In the genomic region with DNA sequence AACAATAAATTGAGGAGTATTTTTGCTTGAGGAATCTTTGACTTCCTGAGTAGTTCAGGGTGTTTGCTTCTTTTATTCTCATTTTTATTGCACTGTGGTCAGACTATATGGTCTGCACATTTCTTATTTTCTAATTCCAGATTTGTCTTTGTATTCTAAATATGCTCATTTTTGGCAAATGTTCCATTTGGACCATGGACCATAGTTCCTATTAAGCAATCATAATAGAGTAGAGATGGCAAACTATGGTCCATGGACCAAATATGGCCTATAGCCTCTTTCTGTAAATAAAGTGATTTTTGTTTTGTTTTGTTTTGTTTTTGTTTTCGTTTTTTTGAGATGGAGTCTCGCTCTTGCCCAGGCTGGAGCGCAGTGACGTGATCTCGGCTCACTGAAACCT, we compare ENCODE assay signal across 19 cellular contexts. TPM values are rescaled to one million over a fixed set of nuclear protein-coding genes. Genes with fewer than 3 reads are reported as not detected.
A peak's percentile ranks its signal among the peaks of the same experiment; 100 is the strongest.
DNase-seq lines count a peak whose midpoint lies in the region; ATAC-seq and TF ChIP-seq lines count a peak whose summit lies in the region.
"Had no signal": no experiment of that assay in that cellular context is flagged by ENCODE, and none has a peak within 500 bp of the region (broad histone marks: within the 10 kb centered on the region; RNA-seq: fewer than 3 reads in every experiment).

No MANE protein-coding gene starts in this region.

- no peaks in the 10 kb centered on the region for H3K9me3 ChIP-seq in IMR-90 (ENCODE audit: control insufficient read depth, insufficient read depth, low read length)
- no peaks in the 10 kb centered on the region for H3K9me3 ChIP-seq in mucosa of rectum (ENCODE audit: control insufficient read depth in 2 of 2, low read length in 2 of 2)
- H3K9me3 ChIP-seq in vagina = no peaks in the 10 kb centered on the region
- H3K9me3 ChIP-seq in HAP-1 = no peaks in the 10 kb centered on the region
- H3K9me3 ChIP-seq: BLaER1, ovary, sigmoid colon had no signal

- no CpG with 5 or more reads among the region's 5 CpGs for WGBS in IMR-90 (ENCODE audit: extremely low coverage in 2 of 2, insufficient read length in 1 of 2), 2 experiments

- dilution Hi-C loops in IMR-90 (cut with HindIII; ENCODE audit: low sequenced_read_pairs, unreplicated experiment) = no loop called here

- H3K4me3 Mint-ChIP-seq in activated CD4-positive, alpha-beta T cell treated with anti-CD3 and anti-CD28 coated beads for 36 hours = no peak overlapping the region
- H3K4me3 Mint-ChIP-seq: stimulated activated naive CD8-positive, alpha-beta T cell treated with anti-CD3 and anti-CD28 coated beads, Interleukin-15, amount 100 ng/mL, for 72 hours had no signal

- H3K79me1 ChIP-seq in IMR-90 (ENCODE audit: low read depth in 1 of 2, low read length in 2 of 2) = peaks cover 11 to 61% of the 10 kb centered on the region in 2 experiments; a peak in 3 of 4 replicates

- no peak overlapping the region for H3K27ac ChIP-seq in IMR-90 (ENCODE audit: insufficient read depth, low read length)
- peak overlapping the region in 1 of 2 donors; percentile 92 for H3K27ac ChIP-seq in coronary artery
- peak overlapping the region; percentile 92 to 97 for H3K27ac ChIP-seq in mucosa of rectum (ENCODE audit: low read depth in 2 of 2, low read length in 2 of 2)
- peak overlapping the region; percentile 87 for H3K27ac ChIP-seq in vagina
- H3K27ac ChIP-seq: BLaER1 had no signal

- H4K91ac ChIP-seq in IMR-90 (ENCODE audit: insufficient read depth, low read depth, low read length) = no peak overlapping the region

- H3K18ac ChIP-seq in IMR-90 (ENCODE audit: low read depth, low read length) = no peak overlapping the region

- H3K9me1 ChIP-seq in IMR-90 (ENCODE audit: insufficient read depth, low read length) = peaks cover 15% of the 10 kb centered on the region

- peak overlapping the region; percentile 72; the same call in 1 of the 2 replicates for H3K4me3 ChIP-seq in IMR-90 (ENCODE audit: insufficient read depth, low read depth, low read length)
- H3K4me3 ChIP-seq in coronary artery = peak overlapping the region; percentile 6
- H3K4me3 ChIP-seq in mucosa of rectum (ENCODE audit: low read length in 2 of 2) = peak overlapping the region; percentile 79 to 84
- peak overlapping the region in 1 of 2 donors; percentile 52 for H3K4me3 ChIP-seq in vagina
- H3K4me3 ChIP-seq in HAP-1 = no peak overlapping the region
- H3K4me3 ChIP-seq: BLaER1 had no signal

- no peak overlapping the region for H2AK9ac ChIP-seq in IMR-90 (replicated peaks; ENCODE audit: low read depth, low read length, poor library complexity)

- no peak for ATAC-seq in IMR-90 (ENCODE audit: low read depth)
- ATAC-seq in activated CD4-positive, alpha-beta T cell treated with anti-CD3 and anti-CD28 coated beads for 36 hours = no peak
- ATAC-seq: stimulated activated naive CD8-positive, alpha-beta T cell treated with anti-CD3 and anti-CD28 coated beads, Interleukin-15, amount 100 ng/mL, for 72 hours had no signal

- peak overlapping the region; percentile 39 for H2BK5ac ChIP-seq in IMR-90 (ENCODE audit: low read depth, low read length, poor library complexity, severe bottlenecking)

- no peak for DNase-seq in IMR-90
- no peak for DNase-seq in coronary artery (ENCODE audit: low spot score)
- no peak for DNase-seq in vagina (ENCODE audit: extremely low spot score in 2 of 2)
- DNase-seq in activated CD4-positive, alpha-beta T cell treated with anti-CD3 and anti-CD28 coated beads for 36 hours = no peak
- DNase-seq in NCI-H2227 (lab: John Stamatoyannopoulos, UW; ENCODE audit: unreplicated experiment) = no peak
- no peak for DNase-seq in HAP-1 (ENCODE audit: low spot score in 2 of 2)
- DNase-seq: activated CD4-positive, alpha-beta T cell treated with anti-CD3 and anti-CD28 coated beads for 48 hours; anterior cingulate cortex; cortex of kidney; MM.1S; NCI-H345; NK-92 treated with Interleukin-12 subunit alpha and Interleukin-12 subunit beta, amount 100 ng/mL, for 24 hours; ovary; sigmoid colon; stimulated activated naive CD8-positive, alpha-beta T cell treated with anti-CD3 and anti-CD28 coated beads, Interleukin-15, amount 100 ng/mL, for 72 hours had no signal

- H3K36me3 ChIP-seq in IMR-90 (ENCODE audit: control insufficient read depth, insufficient read depth, low read length) = peaks cover 6% of the 10 kb centered on the region; the same call in 1 of the 2 replicates
- H3K36me3 ChIP-seq in mucosa of rectum (ENCODE audit: control insufficient read depth in 2 of 2, insufficient read depth in 2 of 2, low read length in 2 of 2) = no peaks in the 10 kb centered on the region
- no peaks in the 10 kb centered on the region for H3K36me3 ChIP-seq in vagina
- no peaks in the 10 kb centered on the region for H3K36me3 ChIP-seq in HAP-1 (replicated peaks)
- H3K36me3 ChIP-seq: BLaER1, ovary, sigmoid colon had no signal

- no peak overlapping the region for H3K9ac ChIP-seq in IMR-90 (ENCODE audit: low read depth, low read length)
- H3K9ac ChIP-seq in mucosa of rectum (ENCODE audit: low read depth in 1 of 2, low read length in 2 of 2) = peak overlapping the region in 1 of 2 donors; percentile 88
- H3K9ac ChIP-seq: BLaER1 had no signal

- no peak overlapping the region for H3K14ac ChIP-seq in IMR-90 (replicated peaks; ENCODE audit: low read depth, low read length)

- H3K4me2 ChIP-seq in IMR-90 (ENCODE audit: low read depth, low read length) = peak overlapping the region; percentile 80
- H3K4me2 ChIP-seq: BLaER1 had no signal

- no peaks in the 10 kb centered on the region for H3K9me3 Mint-ChIP-seq in activated CD4-positive, alpha-beta T cell treated with anti-CD3 and anti-CD28 coated beads for 36 hours (ENCODE audit: low read depth)
- H3K9me3 Mint-ChIP-seq: stimulated activated naive CD8-positive, alpha-beta T cell treated with anti-CD3 and anti-CD28 coated beads, Interleukin-15, amount 100 ng/mL, for 72 hours had no signal

- TF ChIP-seq RAD21 in IMR-90 (IDR thresholded peaks at IDR 0.05; ENCODE audit: low read length) = no peak

- H2AFZ ChIP-seq in IMR-90 (replicated peaks; ENCODE audit: low read length, poor library complexity) = no peak overlapping the region

- CTCF ChIA-PET in IMR-90 (lab: Yijun Ruan, JAX) = no interaction called here
- CTCF ChIA-PET in activated CD4-positive, alpha-beta T cell treated with anti-CD3 and anti-CD28 coated beads for 36 hours (lab: Charles Lee) = no interaction called here

- TF ChIP-seq CTCF in IMR-90 (conservative IDR thresholded peaks at IDR 0.05; ENCODE audit: low read depth, low read length) (no peak), coronary artery (IDR thresholded peaks at IDR 0.05) (no peak), vagina (IDR thresholded peaks at IDR 0.05) (no peak)

- TSS peak; percentile 35 for BruUV-seq in IMR-90 (replicated peaks; lab: Mats Ljungman, UMichigan)

- 0 out of 2 replicates have a peak, but pooled peaks have one; percentile 16 for TF ChIP-seq POLR2A in IMR-90 (IDR thresholded peaks at IDR 0.05; ENCODE audit: low read depth, low read length)
- no peak for TF ChIP-seq POLR2A in vagina (IDR thresholded peaks at IDR 0.05)

- no peaks in the 10 kb centered on the region for H3K36me3 Mint-ChIP-seq in activated CD4-positive, alpha-beta T cell treated with anti-CD3 and anti-CD28 coated beads for 36 hours (ENCODE audit: low read depth)

- H3K4me1 Mint-ChIP-seq in activated CD4-positive, alpha-beta T cell treated with anti-CD3 and anti-CD28 coated beads for 36 hours = peaks cover 19% of the 10 kb centered on the region

- H2AK5ac ChIP-seq in IMR-90 (ENCODE audit: low read depth, low read length) = no peak overlapping the region

- no peak overlapping the region for H2BK120ac ChIP-seq in IMR-90 (ENCODE audit: low read depth, low read length)

- H3K27me3 Mint-ChIP-seq in activated CD4-positive, alpha-beta T cell treated with anti-CD3 and anti-CD28 coated beads for 36 hours = peaks cover 31% of the 10 kb centered on the region

- POLR2A ChIA-PET in IMR-90 (lab: Charles Lee; ENCODE audit: unreplicated experiment) = no interaction called here
- POLR2A ChIA-PET in activated CD4-positive, alpha-beta T cell treated with anti-CD3 and anti-CD28 coated beads for 36 hours (lab: Charles Lee) = no interaction called here

- H3K4me1 ChIP-seq in IMR-90 (ENCODE audit: control insufficient read depth, insufficient read depth, low read length) (peaks cover 16% of the 10 kb centered on the region), mucosa of rectum (ENCODE audit: control insufficient read depth in 2 of 2, insufficient read depth in 2 of 2, low read length in 2 of 2) (peaks cover 12 to 26% of the 10 kb centered on the region in 2 donors), vagina (peaks cover 28% of the 10 kb centered on the region), HAP-1 (peaks cover 11% of the 10 kb centered on the region)

- H2BK20ac ChIP-seq in IMR-90 (ENCODE audit: low read depth, low read length) = no peak overlapping the region

- H3K27ac Mint-ChIP-seq in activated CD4-positive, alpha-beta T cell treated with anti-CD3 and anti-CD28 coated beads for 36 hours = no peak overlapping the region
- H3K27ac Mint-ChIP-seq: stimulated activated naive CD8-positive, alpha-beta T cell treated with anti-CD3 and anti-CD28 coated beads, Interleukin-15, amount 100 ng/mL, for 72 hours had no signal

- H4K8ac ChIP-seq in IMR-90 (ENCODE audit: low read depth in 2 of 2, low read length in 2 of 2) = no peak overlapping the region

- peak overlapping the region; percentile 55; the same call in 1 of the 2 replicates for H3K23ac ChIP-seq in IMR-90 (ENCODE audit: low read depth, low read length)

- H3K56ac ChIP-seq in IMR-90 (ENCODE audit: extremely low read depth, insufficient read depth, low read length) = no peak overlapping the region

- in situ Hi-C loops in IMR-90 (cut with MboI; ENCODE audit: low sequenced_read_pairs) = no loop called here
- in situ Hi-C loops in HAP-1 (cut with MboI; ENCODE audit: low sequenced_read_pairs) = no loop called here

- no peak overlapping the region for H2BK15ac ChIP-seq in IMR-90 (ENCODE audit: low read depth, low read length)

- intact Hi-C loops in IMR-90 (cut with micrococcal nuclease) (no loop called here), vagina (cut with DNase I) (no loop called here)
- intact Hi-C loops in activated CD4-positive, alpha-beta T cell treated with anti-CD3 and anti-CD28 coated beads for 36 hours (cut with DNase I, micrococcal nuclease) = loop anchor here in 1 of 2 experiments (10.0 kb wide), 1 partner anchor 389 kb away; no protein-coding TSS in a partner anchor

- H3K4ac ChIP-seq in IMR-90 (ENCODE audit: low read depth, low read length) = no peak overlapping the region

- H4K5ac ChIP-seq in IMR-90 (ENCODE audit: low read depth, low read length) = no peak overlapping the region

- H3K27me3 ChIP-seq in IMR-90 (ENCODE audit: control insufficient read depth, insufficient read depth, low read length) (no peaks in the 10 kb centered on the region), mucosa of rectum (ENCODE audit: control insufficient read depth in 2 of 2, insufficient read depth in 2 of 2, low read length in 2 of 2) (no peaks in the 10 kb centered on the region), vagina (no peaks in the 10 kb centered on the region), HAP-1 (ENCODE audit: low read depth) (no peaks in the 10 kb centered on the region; the same call in 1 of the 2 replicates)
- H3K27me3 ChIP-seq: ovary had no signal

- peaks cover 15% of the 10 kb centered on the region for H4K20me1 ChIP-seq in IMR-90 (ENCODE audit: insufficient read depth, low read length)

RNA-seq across cellular contexts. Expression of gene GPRC5A, which starts 2.1 kb away (rescaled TPM):
- total RNA-seq in IMR-90 (2012; rRNA removed) (49.6 and 49.7 TPM in 2 replicates), vagina (26.8 TPM)
- 193 and 201 TPM in 2 replicates for polyA plus RNA-seq in IMR-90 (2012; rRNA removed)
- polyA plus RNA-seq in IMR-90 (2012; cell fraction: cytosol; rRNA removed) = 70.1 and 182 TPM in 2 replicates
- 125 and 230 TPM in 2 replicates for polyA plus RNA-seq in IMR-90 (2012; cell fraction: nucleus; rRNA removed; ENCODE audit: low replicate concordance)
- total RNA-seq in activated CD4-positive, alpha-beta T cell treated with anti-CD3 and anti-CD28 coated beads for 36 hours = under 1 TPM; 0.14 to 0.35 TPM

RNA-seq across cellular contexts. Expression of gene GPRC5D, which starts 58.5 kb away (rescaled TPM):
- not detected in 2 replicates for total RNA-seq in IMR-90 (2012; rRNA removed)
- not detected in 2 replicates for polyA plus RNA-seq in IMR-90 (2012; rRNA removed)
- not detected in 2 replicates for polyA plus RNA-seq in IMR-90 (2012; cell fraction: cytosol; rRNA removed)
- not detected in 2 replicates for polyA plus RNA-seq in IMR-90 (2012; cell fraction: nucleus; rRNA removed; ENCODE audit: low replicate concordance)
- total RNA-seq in vagina = not detected
- not detected for total RNA-seq in activated CD4-positive, alpha-beta T cell treated with anti-CD3 and anti-CD28 coated beads for 36 hours
- total RNA-seq: endothelial cell of umbilical vein, mucosa of gallbladder, sigmoid colon had no signal
- polyA plus RNA-seq: endothelial cell of umbilical vein had no signal

Comparison
In these comparisons a context has a peak if more than half of its experiments do, and no peak if none do; other contexts are left out.
1. RNA of gene GPRC5A, which starts 2.1 kb away (total RNA-seq): 49.6 to 49.7 TPM in IMR-90 and 26.8 TPM in vagina (single experiment); 0.14 to 0.35 TPM in activated CD4-positive, alpha-beta T cell treated with anti-CD3 and anti-CD28 coated beads for 36 hours; every median in the first group is over 10 times any median in the second.